Comparison of ENCODE assay signal across 23 cellular contexts in the genomic region with DNA sequence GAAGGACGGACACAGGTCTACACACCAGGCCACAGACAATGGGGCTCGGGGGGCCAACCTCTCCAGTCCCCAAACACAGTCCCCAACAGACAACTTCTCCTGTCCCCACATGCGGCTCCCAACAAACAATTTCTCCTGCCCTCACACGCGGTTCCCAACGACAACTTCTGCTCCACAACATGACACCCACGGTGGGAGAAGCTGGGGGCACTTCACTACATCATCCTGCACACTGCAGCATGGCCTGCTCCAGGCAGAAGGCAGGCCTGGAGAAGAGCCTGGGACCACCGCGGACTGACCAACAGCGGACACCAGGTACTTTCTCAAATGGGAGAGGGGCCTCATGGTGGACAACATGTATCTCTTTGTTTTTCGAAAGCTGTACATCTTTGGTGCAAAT. TPM values are rescaled to one million over a fixed set of nuclear protein-coding genes. Genes with fewer than 3 reads are reported as not detected.
DNase-seq lines count a peak whose midpoint lies in the region; ATAC-seq and TF ChIP-seq lines count a peak whose summit lies in the region.
"Had no signal": no experiment of that assay in that cellular context is flagged by ENCODE, and none has a peak within 500 bp of the region (broad histone marks: within the 10 kb centered on the region; RNA-seq: fewer than 3 reads in every experiment).

No MANE protein-coding gene starts in this region.

- H3K36me3 ChIP-seq in right lobe of liver: no peaks in the 10 kb centered on the region

- DNase-seq in activated naive CD4-positive, alpha-beta T cell treated with anti-CD3 and anti-CD28 coated beads, Interleukin-2, amount 50 U/mL, for 72 hours (ENCODE audit: low spot score in 2 of 2): no peak
- no peak for DNase-seq in activated naive CD4-positive, alpha-beta T cell treated with Interleukin-2 at 50 U/mL for 16 hours
- no peak for DNase-seq in central memory CD8-positive, alpha-beta T cell (ENCODE audit: low spot score in 2 of 2)
- peak; percentile 30 for DNase-seq in sciatic nerve (ENCODE audit: low spot score)
- DNase-seq in CD1c-positive myeloid dendritic cell (ENCODE audit: extremely low spot score): no peak
- no peak for DNase-seq in right lobe of liver
- DNase-seq: CD4-positive, CD25-positive, alpha-beta regulatory T cell; DMS79; GF-D8; NCI-H1048; NCI-H1694; NCI-H2081 treated with DMSO at 0.1 percent for 48 hours; NCI-H2171; NCI-H226; NCI-H510A; Peyer's patch; SIG-M5 had no signal

- ATAC-seq in activated naive CD4-positive, alpha-beta T cell treated with anti-CD3 and anti-CD28 coated beads, Interleukin-2, amount 50 U/mL, for 72 hours: no peak
- ATAC-seq in central memory CD8-positive, alpha-beta T cell (replicated peaks; ENCODE audit: extremely low read depth, poor library complexity, severe bottlenecking): no peak
- ATAC-seq in sciatic nerve: no peak
- ATAC-seq in GM21825 (IDR thresholded peaks at IDR 0.05; ENCODE audit: unreplicated experiment): no peak
- ATAC-seq in right lobe of liver: no peak
- ATAC-seq: HCT116 had no signal

- no peak overlapping the region for H3K4me3 Mint-ChIP-seq in central memory CD8-positive, alpha-beta T cell

- no peaks in the 10 kb centered on the region for H3K27me3 ChIP-seq in right lobe of liver
- H3K27me3 ChIP-seq: Peyer's patch had no signal

- no peak overlapping the region for H3K4me3 ChIP-seq in right lobe of liver
- H3K4me3 ChIP-seq: Peyer's patch, SK-N-MC had no signal

- peaks cover 76% of the 10 kb centered on the region for H3K4me1 Mint-ChIP-seq in central memory CD8-positive, alpha-beta T cell

- TF ChIP-seq CTCF in right lobe of liver (IDR thresholded peaks at IDR 0.05): no peak

- H3K27me3 Mint-ChIP-seq in central memory CD8-positive, alpha-beta T cell: no peaks in the 10 kb centered on the region
- H3K27me3 Mint-ChIP-seq: CD4-positive, CD25-positive, alpha-beta regulatory T cell; IgD-negative memory B cell had no signal

- H3K4me1 ChIP-seq in right lobe of liver: peaks cover 0 to 9% (median 4%) of the 10 kb centered on the region in 4 donors

- H3K27ac ChIP-seq in right lobe of liver: no peak overlapping the region
- H3K27ac ChIP-seq: HL-60, KMS-11, Peyer's patch, SK-N-MC had no signal

- intact Hi-C loops in sciatic nerve (cut with DNase I) (no loop called here), right lobe of liver (cut with DNase I) (no loop called here)

- peak overlapping the region; percentile 21 to 47 for H3K27ac Mint-ChIP-seq in activated naive CD4-positive, alpha-beta T cell treated with anti-CD3 and anti-CD28 coated beads, Interleukin-2, amount 50 U/mL, for 72 hours
- H3K27ac Mint-ChIP-seq in central memory CD8-positive, alpha-beta T cell (ENCODE audit: low read depth): peak overlapping the region; percentile 64

- TF ChIP-seq POLR2A in right lobe of liver (IDR thresholded peaks at IDR 0.05): no peak

- H3K9me3 Mint-ChIP-seq in activated naive CD4-positive, alpha-beta T cell treated with anti-CD3 and anti-CD28 coated beads, Interleukin-2, amount 50 U/mL, for 72 hours: no peaks in the 10 kb centered on the region
- H3K9me3 Mint-ChIP-seq in central memory CD8-positive, alpha-beta T cell: no peaks in the 10 kb centered on the region
- H3K9me3 Mint-ChIP-seq: CD4-positive, CD25-positive, alpha-beta regulatory T cell; IgD-negative memory B cell had no signal

- no peaks in the 10 kb centered on the region for H3K9me3 ChIP-seq in right lobe of liver
- H3K9me3 ChIP-seq: Peyer's patch had no signal

- WGBS in right lobe of liver (ENCODE audit: insufficient coverage, low coverage, low lambda C conversion rate, missing lambda C conversion rate): 95% methylated on average over 7 of the region's 11 CpGs

- no peaks in the 10 kb centered on the region for H3K36me3 Mint-ChIP-seq in activated naive CD4-positive, alpha-beta T cell treated with anti-CD3 and anti-CD28 coated beads, Interleukin-2, amount 50 U/mL, for 72 hours
- H3K36me3 Mint-ChIP-seq in central memory CD8-positive, alpha-beta T cell (ENCODE audit: insufficient read depth): peaks cover 10% of the 10 kb centered on the region
- H3K36me3 Mint-ChIP-seq: CD4-positive, CD25-positive, alpha-beta regulatory T cell had no signal

RNA-seq across cellular contexts. Expression of gene TAF4, which starts 6.7 kb away (rescaled TPM):
- 10 to 100 TPM; 16.3 to 22.0 TPM for total RNA-seq in activated naive CD4-positive, alpha-beta T cell treated with anti-CD3 and anti-CD28 coated beads, Interleukin-2, amount 50 U/mL, for 72 hours
- 20.1 TPM for total RNA-seq in sciatic nerve
- total RNA-seq in right lobe of liver: 10 to 100 TPM in 4 of 6 experiments, 1 to 10 TPM in 2; 9.0 to 13.0 (median 11.3) TPM
